17 cellular contexts compared by ENCODE assay signal in the genomic region with DNA sequence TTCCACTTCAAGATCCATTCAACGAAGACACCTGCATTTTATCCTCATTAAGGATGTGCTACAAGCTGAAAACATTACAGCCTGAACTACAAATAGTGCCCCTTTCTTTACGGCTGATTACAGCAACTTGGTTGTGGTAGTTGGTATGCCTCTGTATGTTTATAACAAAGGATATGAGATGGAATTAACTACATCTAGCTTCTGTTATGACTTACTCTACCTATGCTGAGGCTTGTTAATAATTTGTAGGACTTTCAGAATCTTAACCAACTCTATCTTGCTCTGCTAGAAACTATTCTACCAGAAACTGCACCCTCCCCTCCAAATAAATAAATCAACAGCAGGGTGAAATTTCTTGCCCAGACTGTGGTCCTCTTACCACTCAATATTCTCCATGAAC.
A peak's percentile ranks its signal among the peaks of the same experiment; 100 is the strongest.
DNase-seq lines count a peak whose midpoint lies in the region; ATAC-seq and TF ChIP-seq lines count a peak whose summit lies in the region.
"Had no signal": no experiment of that assay in that cellular context is flagged by ENCODE, and none has a peak within 500 bp of the region (broad histone marks: within the 10 kb centered on the region; RNA-seq: fewer than 3 reads in every experiment).

No MANE protein-coding gene starts in this region.

- DNase-seq in stimulated activated naive CD8-positive, alpha-beta T cell treated with anti-CD3 and anti-CD28 coated beads, Interleukin-15, Interleukin-2, amounts not matched to agents 100 U/mL and 50 U/mL, for 24 hours: no peak
- DNase-seq in EL: no peak
- no peak for DNase-seq in activated CD4-positive, alpha-beta T cell treated with anti-CD3 and anti-CD28 coated beads for 36 hours
- DNase-seq: amygdala; CD4-positive, CD25-positive, alpha-beta regulatory T cell; foreskin keratinocyte; naive B cell; NCI-H1694 treated with DMSO at 0.1 percent for 48 hours; NCI-H774; substantia nigra had no signal

- H3K27ac Mint-ChIP-seq in activated CD4-positive, alpha-beta T cell treated with anti-CD3 and anti-CD28 coated beads for 36 hours: no peak overlapping the region
- H3K27ac Mint-ChIP-seq: activated T-helper 17 cell treated with anti-CD3 and anti-CD28 coated beads, Interleukin-2, amount 50 U/mL, for 72 hours; CD4-positive, CD25-positive, alpha-beta regulatory T cell had no signal

- ATAC-seq in GM18505 (IDR thresholded peaks at IDR 0.05; ENCODE audit: unreplicated experiment): peak; percentile 55
- peak; percentile 80 for ATAC-seq in GM19452 (IDR thresholded peaks at IDR 0.05; ENCODE audit: unreplicated experiment)
- ATAC-seq in HG02938 (IDR thresholded peaks at IDR 0.05; ENCODE audit: unreplicated experiment): peak; percentile 94
- ATAC-seq in HG03457 (IDR thresholded peaks at IDR 0.05; ENCODE audit: unreplicated experiment): peak; percentile 80
- ATAC-seq in stimulated activated naive CD8-positive, alpha-beta T cell treated with anti-CD3 and anti-CD28 coated beads, Interleukin-15, Interleukin-2, amounts not matched to agents 100 U/mL and 50 U/mL, for 24 hours: no peak
- ATAC-seq in HG02798 (IDR thresholded peaks at IDR 0.05; ENCODE audit: poor library complexity, unreplicated experiment): no peak
- ATAC-seq in activated CD4-positive, alpha-beta T cell treated with anti-CD3 and anti-CD28 coated beads for 36 hours: no peak
- ATAC-seq: A549; activated T-helper 17 cell treated with anti-CD3 and anti-CD28 coated beads, Interleukin-2, amount 50 U/mL, for 72 hours; foreskin keratinocyte had no signal

- no peaks in the 10 kb centered on the region for H3K36me3 Mint-ChIP-seq in activated CD4-positive, alpha-beta T cell treated with anti-CD3 and anti-CD28 coated beads for 36 hours (ENCODE audit: low read depth)
- H3K36me3 Mint-ChIP-seq: CD4-positive, CD25-positive, alpha-beta regulatory T cell; naive B cell had no signal

- intact Hi-C loops in activated CD4-positive, alpha-beta T cell treated with anti-CD3 and anti-CD28 coated beads for 36 hours (cut with DNase I, micrococcal nuclease): loop anchor here (5.0 kb wide), 6 partner anchors 78 to 708 kb away; a partner anchor contains a TSS

- TF ChIP-seq POLR2A in GM18505 (IDR thresholded peaks at IDR 0.05; ENCODE audit: borderline replicate concordance, extremely low read depth, insufficient read depth, insufficient read length): no peak

- peaks cover 7% of the 10 kb centered on the region for H3K27me3 Mint-ChIP-seq in activated CD4-positive, alpha-beta T cell treated with anti-CD3 and anti-CD28 coated beads for 36 hours
- H3K27me3 Mint-ChIP-seq: CD4-positive, CD25-positive, alpha-beta regulatory T cell; naive B cell had no signal

- no peaks in the 10 kb centered on the region for H3K9me3 Mint-ChIP-seq in activated CD4-positive, alpha-beta T cell treated with anti-CD3 and anti-CD28 coated beads for 36 hours (ENCODE audit: low read depth)
- H3K9me3 Mint-ChIP-seq: activated T-helper 17 cell treated with anti-CD3 and anti-CD28 coated beads, Interleukin-2, amount 50 U/mL, for 72 hours had no signal

- no peaks in the 10 kb centered on the region for H3K4me1 Mint-ChIP-seq in activated CD4-positive, alpha-beta T cell treated with anti-CD3 and anti-CD28 coated beads for 36 hours
- H3K4me1 Mint-ChIP-seq: activated T-helper 17 cell treated with anti-CD3 and anti-CD28 coated beads, Interleukin-2, amount 50 U/mL, for 72 hours; CD4-positive, CD25-positive, alpha-beta regulatory T cell; naive B cell had no signal

- POLR2A ChIA-PET in activated CD4-positive, alpha-beta T cell treated with anti-CD3 and anti-CD28 coated beads for 36 hours (lab: Charles Lee): no interaction called here

- H3K4me3 Mint-ChIP-seq in activated CD4-positive, alpha-beta T cell treated with anti-CD3 and anti-CD28 coated beads for 36 hours: no peak overlapping the region
- H3K4me3 Mint-ChIP-seq: activated T-helper 17 cell treated with anti-CD3 and anti-CD28 coated beads, Interleukin-2, amount 50 U/mL, for 72 hours; CD4-positive, CD25-positive, alpha-beta regulatory T cell; naive B cell had no signal

- CTCF ChIA-PET in activated CD4-positive, alpha-beta T cell treated with anti-CD3 and anti-CD28 coated beads for 36 hours (lab: Charles Lee): interaction anchor here (0.5 to 0.9 kb wide), 2 partner anchors 21 to 624 kb away, joined by 3 read pairs; no protein-coding TSS in a partner anchor

Comparison
In these comparisons a context has a peak if more than half of its experiments do, and no peak if none do; other contexts are left out.
1. ATAC-seq: peak in GM18505 (single experiment), GM19452 (single experiment), HG02938 (single experiment) and HG03457 (single experiment); none in stimulated activated naive CD8-positive, alpha-beta T cell treated with anti-CD3 and anti-CD28 coated beads, Interleukin-15, Interleukin-2, amounts not matched to agents 100 U/mL and 50 U/mL, for 24 hours (single experiment), HG02798 (single experiment) and activated CD4-positive, alpha-beta T cell treated with anti-CD3 and anti-CD28 coated beads for 36 hours (single experiment).